12 cellular contexts compared by ENCODE assay signal in the genomic region with DNA sequence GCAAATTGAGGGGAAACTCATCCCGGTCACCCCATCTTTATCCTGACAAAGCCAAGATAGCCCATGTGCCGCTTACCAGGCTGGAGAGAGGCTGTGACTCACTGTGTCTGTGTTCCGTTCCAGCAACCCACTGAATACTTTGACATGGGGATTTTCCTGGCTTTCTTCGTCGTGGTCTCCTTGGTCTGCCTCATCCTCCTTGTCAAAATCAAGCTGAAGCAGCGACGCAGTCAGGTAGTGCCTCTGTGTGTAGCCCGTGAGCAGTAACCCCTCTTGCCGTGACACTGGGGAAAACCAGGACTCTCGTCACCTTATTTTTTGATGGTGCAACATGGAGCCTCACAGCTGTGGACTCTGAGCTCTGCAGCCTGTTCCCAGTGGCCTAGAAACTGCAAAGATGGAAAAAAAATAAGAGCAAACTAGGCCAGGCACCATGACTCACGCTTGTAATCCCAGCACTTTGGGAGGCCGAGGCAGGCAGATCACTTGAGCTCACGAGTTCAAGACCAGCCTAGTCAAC. TPM values are rescaled to one million over a fixed set of nuclear protein-coding genes. Genes with fewer than 3 reads are reported as not detected.
A peak's percentile ranks its signal among the peaks of the same experiment; 100 is the strongest.
DNase-seq lines count a peak whose midpoint lies in the region; ATAC-seq and TF ChIP-seq lines count a peak whose summit lies in the region.
"Had no signal": no experiment of that assay in that cellular context is flagged by ENCODE, and none has a peak within 500 bp of the region (broad histone marks: within the 10 kb centered on the region; RNA-seq: fewer than 3 reads in every experiment).

No MANE protein-coding gene starts in this region.

- peak; percentile 76 for DNase-seq in AG20443 (ENCODE audit: low spot score)
- peak; percentile 62 to 71 for DNase-seq in SJSA1 (ENCODE audit: low read depth in 1 of 2, low spot score in 2 of 2)
- no peak for DNase-seq in esophagus muscularis mucosa (ENCODE audit: extremely low spot score)
- peak; percentile 94 for DNase-seq in osteoblast (ENCODE audit: insufficient read length, low spot score, missing footprints)
- DNase-seq in iPS-NIHi11 (ENCODE audit: low spot score): no peak
- no peak for DNase-seq in NCI-H2171 treated with DMSO at 0.1 percent for 48 hours (lab: John Stamatoyannopoulos, UW)
- DNase-seq: activated naive CD4-positive, alpha-beta T cell treated with anti-CD3 and anti-CD28 coated beads for 36 hours had no signal

- peak overlapping the region; percentile 64 for H3K27ac ChIP-seq in SJSA1
- peak overlapping the region; percentile 33 to 66 (median 54) for H3K27ac ChIP-seq in esophagus muscularis mucosa (replicated peaks in 1 of 4)
- H3K27ac ChIP-seq in osteoblast (ENCODE audit: low read depth, low read length): peak overlapping the region; percentile 94
- H3K27ac ChIP-seq: BLaER1 had no signal

- H3K4me1 ChIP-seq in SJSA1 (replicated peaks) (peaks cover 41% of the 10 kb centered on the region), esophagus muscularis mucosa (peaks cover 10 to 25% (median 15%) of the 10 kb centered on the region in 4 donors), osteoblast (ENCODE audit: insufficient read depth, low read length) (peaks cover 38% of the 10 kb centered on the region)

- TF ChIP-seq EP300 in esophagus muscularis mucosa (IDR thresholded peaks at IDR 0.05): no peak

- TF ChIP-seq CTCF in esophagus muscularis mucosa (IDR thresholded peaks at IDR 0.05): no peak
- TF ChIP-seq CTCF in osteoblast (IDR thresholded peaks at IDR 0.05; ENCODE audit: extremely low read depth, low read depth, low read length): no peak

- H3K36me3 ChIP-seq in SJSA1: peaks cover 37% of the 10 kb centered on the region
- H3K36me3 ChIP-seq in esophagus muscularis mucosa: peaks cover 40 to 72% (median 58%) of the 10 kb centered on the region in 4 donors
- no peaks in the 10 kb centered on the region for H3K36me3 ChIP-seq in osteoblast (ENCODE audit: insufficient read depth, low read length)

- peak overlapping the region; percentile 84 for H2AFZ ChIP-seq in osteoblast (ENCODE audit: low read length)

- peak overlapping the region; percentile 76 for H3K4me2 ChIP-seq in osteoblast (ENCODE audit: insufficient read depth, low read length)
- H3K4me2 ChIP-seq: BLaER1 had no signal

- H4K20me1 ChIP-seq in osteoblast (ENCODE audit: insufficient read depth, low read length): peaks cover 8% of the 10 kb centered on the region

- H3K9me3 ChIP-seq in SJSA1 (replicated peaks) (no peaks in the 10 kb centered on the region), esophagus muscularis mucosa (no peaks in the 10 kb centered on the region), osteoblast (ENCODE audit: low read depth, low read length) (no peaks in the 10 kb centered on the region)
- H3K9me3 ChIP-seq: BLaER1 had no signal

- intact Hi-C loops in esophagus muscularis mucosa (cut with DNase I): no loop called here

- 85% methylated on average over 9 of the region's 13 CpGs for WGBS in esophagus muscularis mucosa

- ATAC-seq in GM18861 (IDR thresholded peaks at IDR 0.05; ENCODE audit: unreplicated experiment): no peak
- no peak for ATAC-seq in HG02571 (IDR thresholded peaks at IDR 0.05; ENCODE audit: unreplicated experiment)
- ATAC-seq: natural killer cell treated with Interleukin-12 subunit alpha and Interleukin-12 subunit beta and Interleukin-15 and Interleukin-18, amount 100 ng/mL, for 72 hours had no signal

- no peaks in the 10 kb centered on the region for H3K27me3 ChIP-seq in SJSA1 (replicated peaks)
- no peaks in the 10 kb centered on the region for H3K27me3 ChIP-seq in esophagus muscularis mucosa
- no peaks in the 10 kb centered on the region for H3K27me3 ChIP-seq in osteoblast (ENCODE audit: insufficient read depth, low read length)
- H3K27me3 ChIP-seq: BLaER1 had no signal

- TF ChIP-seq POLR2A in esophagus muscularis mucosa (IDR thresholded peaks at IDR 0.05; ENCODE audit: low read depth): no peak

- H3K4me3 ChIP-seq in SJSA1 (no peak overlapping the region), esophagus muscularis mucosa (no peak overlapping the region), osteoblast (ENCODE audit: insufficient read depth, low read length) (peak overlapping the region; percentile 31)
- H3K4me3 ChIP-seq: BLaER1 had no signal

- H3K79me2 ChIP-seq in osteoblast (ENCODE audit: insufficient read depth, low read length): no peaks in the 10 kb centered on the region

RNA-seq across cellular contexts. Expression of a gene that starts 16.9 kb away (rescaled TPM):
- not detected in 2 replicates for total RNA-seq in SJSA1 (2014; rRNA removed; shearing (Covaris generic))
- total RNA-seq in esophagus muscularis mucosa (not detected), osteoblast (not detected in 2 replicates)
- total RNA-seq: activated naive CD4-positive, alpha-beta T cell treated with anti-CD3 and anti-CD28 coated beads for 36 hours; natural killer cell treated with Interleukin-12 subunit alpha and Interleukin-12 subunit beta and Interleukin-15 and Interleukin-18, amount 100 ng/mL, for 72 hours; OCI-LY7 had no signal

RNA-seq across cellular contexts. Expression of a gene that starts 28.1 kb away (rescaled TPM):
- total RNA-seq in SJSA1 (2014; rRNA removed; shearing (Covaris generic)): 5.9 and 10.1 TPM in 2 replicates
- 10 to 100 TPM in 3 of 4 donors, 1 to 10 TPM in 1; 8.7 to 14.6 (median 12.4) TPM for total RNA-seq in esophagus muscularis mucosa
- total RNA-seq in osteoblast: 6.5 and 7.7 TPM in 2 replicates
- total RNA-seq: OCI-LY7 had no signal

Comparison
In these comparisons a context has a peak if more than half of its experiments do, and no peak if none do; other contexts are left out.
1. DNase-seq: peak in AG20443 (single experiment), SJSA1 (2 of 2) and osteoblast (single experiment); none in esophagus muscularis mucosa (single experiment), iPS-NIHi11 (single experiment) and NCI-H2171 treated with DMSO at 0.1 percent for 48 hours (single experiment).
2. Peak in every context shown above with its lines, with median percentiles within 50 percentile points of each other: H3K27ac ChIP-seq.